1 cellular context compared by ENCODE assay signal in genomic region chr22:20238567-20239062, GRCh38.
TF ChIP-seq lines count a peak whose summit lies in the region.

No MANE protein-coding gene starts in this region.

TF ChIP-seq in HepG2, 621 proteins besides CTCF, POLR2A, EP300 and RAD21 (continued from another document):
- TF ChIP-seq KDM2A (CRISPR knock-in tag; IDR thresholded peaks at IDR 0.05; ENCODE audit: borderline replicate concordance, low read depth) (0 out of 2 replicates have a peak, but pooled peaks have one; percentile 47), FOXJ3 (CRISPR knock-in tag; IDR thresholded peaks at IDR 0.05; ENCODE audit: borderline replicate concordance) (no peak), NFIC (IDR thresholded peaks at IDR 0.05; ENCODE audit: low read length) (no peak), GATA4 (IDR thresholded peaks at IDR 0.05; ENCODE audit: borderline replicate concordance, low read depth) (no peak), HOMEZ (CRISPR knock-in tag; IDR thresholded peaks at IDR 0.05; ENCODE audit: low read depth) (no peak), PATZ1 (CRISPR knock-in tag; IDR thresholded peaks at IDR 0.05) (peak; percentile 44; the same call in 1 of the 2 replicates), POLR2G (IDR thresholded peaks at IDR 0.05; ENCODE audit: low read depth, low read length) (no peak), XRCC5 (optimal IDR thresholded peaks at IDR 0.05; ENCODE audit: low read length) (peak; percentile 80), EZH2 (conservative IDR thresholded peaks at IDR 0.05; ENCODE audit: low read depth, low read length) (no peak), CBX1 (IDR thresholded peaks at IDR 0.05; ENCODE audit: low read depth) (no peak), PHF5A (CRISPR knock-in tag; IDR thresholded peaks at IDR 0.05; ENCODE audit: low read depth, unreplicated experiment) (no peak), ZKSCAN1 (IDR thresholded peaks at IDR 0.05; ENCODE audit: low read length) (no peak), ZNF644 (CRISPR knock-in tag; IDR thresholded peaks at IDR 0.05; ENCODE audit: low read depth) (no peak), STAG1 (CRISPR knock-in tag; IDR thresholded peaks at IDR 0.05) (peak; percentile 81), ZEB1 (IDR thresholded peaks at IDR 0.05; ENCODE audit: insufficient replicate concordance, low read depth) (no peak), ZNF24 (IDR thresholded peaks at IDR 0.05) (no peak), ZNF354B (CRISPR knock-in tag; IDR thresholded peaks at IDR 0.05) (no peak), ZNF20 (CRISPR knock-in tag; IDR thresholded peaks at IDR 0.05) (no peak), THYN1 (CRISPR knock-in tag; IDR thresholded peaks at IDR 0.05; ENCODE audit: borderline replicate concordance, low read depth) (no peak), NFYB (CRISPR knock-in tag; IDR thresholded peaks at IDR 0.05) (no peak), ZNF749 (CRISPR knock-in tag; IDR thresholded peaks at IDR 0.05; ENCODE audit: borderline replicate concordance) (no peak), ZNF230 (CRISPR knock-in tag; IDR thresholded peaks at IDR 0.05) (no peak), ZFX (CRISPR knock-in tag; IDR thresholded peaks at IDR 0.05; ENCODE audit: low read depth) (peak; percentile 62), ZNF512B (CRISPR knock-in tag; IDR thresholded peaks at IDR 0.05; ENCODE audit: borderline replicate concordance) (no peak), ZNF143 (CRISPR knock-in tag; IDR thresholded peaks at IDR 0.05) (no peak), NFIB (CRISPR knock-in tag; IDR thresholded peaks at IDR 0.05; ENCODE audit: borderline replicate concordance) (no peak), SALL1 (CRISPR knock-in tag; IDR thresholded peaks at IDR 0.05) (peak; percentile 10; the same call in 1 of the 2 replicates)
- TF ChIP-seq, protein P1, sequence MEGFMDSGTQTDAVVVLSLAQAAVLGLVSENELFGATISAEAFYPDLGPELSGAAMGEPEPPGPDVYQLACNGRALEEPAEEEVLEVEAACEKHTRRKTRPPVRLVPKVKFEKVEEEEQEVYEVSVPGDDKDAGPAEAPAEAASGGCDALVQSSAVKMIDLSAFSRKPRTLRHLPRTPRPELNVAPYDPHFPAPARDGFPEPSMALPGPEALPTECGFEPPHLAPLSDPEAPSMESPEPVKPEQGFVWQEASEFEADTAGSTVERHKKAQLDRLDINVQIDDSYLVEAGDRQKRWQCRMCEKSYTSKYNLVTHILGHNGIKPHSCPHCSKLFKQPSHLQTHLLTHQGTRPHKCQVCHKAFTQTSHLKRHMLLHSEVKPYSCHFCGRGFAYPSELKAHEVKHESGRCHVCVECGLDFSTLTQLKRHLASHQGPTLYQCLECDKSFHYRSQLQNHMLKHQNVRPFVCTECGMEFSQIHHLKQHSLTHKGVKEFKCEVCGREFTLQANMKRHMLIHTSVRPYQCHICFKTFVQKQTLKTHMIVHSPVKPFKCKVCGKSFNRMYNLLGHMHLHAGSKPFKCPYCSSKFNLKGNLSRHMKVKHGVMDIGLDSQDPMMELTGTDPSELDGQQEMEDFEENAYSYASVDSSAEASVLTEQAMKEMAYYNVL (CRISPR knock-in tag; IDR thresholded peaks at IDR 0.05; ENCODE audit: borderline replicate concordance): no peak
- TF ChIP-seq, protein P2, sequence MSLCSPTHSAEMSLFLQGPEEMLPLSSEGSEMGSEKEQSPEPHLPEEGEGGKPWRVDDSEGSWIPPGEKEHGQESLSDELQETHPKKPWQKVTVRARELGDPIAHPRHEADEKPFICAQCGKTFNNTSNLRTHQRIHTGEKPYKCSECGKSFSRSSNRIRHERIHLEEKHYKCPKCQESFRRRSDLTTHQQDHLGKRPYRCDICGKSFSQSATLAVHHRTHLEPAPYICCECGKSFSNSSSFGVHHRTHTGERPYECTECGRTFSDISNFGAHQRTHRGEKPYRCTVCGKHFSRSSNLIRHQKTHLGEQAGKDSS (CRISPR knock-in tag; IDR thresholded peaks at IDR 0.05; ENCODE audit: borderline replicate concordance, low read depth): 0 out of 2 replicates have a peak, but pooled peaks have one; percentile 34
- TF ChIP-seq, protein P3, sequence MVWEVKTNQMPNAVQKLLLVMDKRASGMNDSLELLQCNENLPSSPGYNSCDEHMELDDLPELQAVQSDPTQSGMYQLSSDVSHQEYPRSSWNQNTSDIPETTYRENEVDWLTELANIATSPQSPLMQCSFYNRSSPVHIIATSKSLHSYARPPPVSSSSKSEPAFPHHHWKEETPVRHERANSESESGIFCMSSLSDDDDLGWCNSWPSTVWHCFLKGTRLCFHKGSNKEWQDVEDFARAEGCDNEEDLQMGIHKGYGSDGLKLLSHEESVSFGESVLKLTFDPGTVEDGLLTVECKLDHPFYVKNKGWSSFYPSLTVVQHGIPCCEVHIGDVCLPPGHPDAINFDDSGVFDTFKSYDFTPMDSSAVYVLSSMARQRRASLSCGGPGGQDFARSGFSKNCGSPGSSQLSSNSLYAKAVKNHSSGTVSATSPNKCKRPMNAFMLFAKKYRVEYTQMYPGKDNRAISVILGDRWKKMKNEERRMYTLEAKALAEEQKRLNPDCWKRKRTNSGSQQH (CRISPR knock-in tag; IDR thresholded peaks at IDR 0.05; ENCODE audit: low read depth): no peak
